ENCODE assay signal across 10 cellular contexts in genomic region chr6:166173292-166173951, GRCh38. TPM values are rescaled to one million over a fixed set of nuclear protein-coding genes. Genes with fewer than 3 reads are reported as not detected.
DNase-seq lines count a peak whose midpoint lies in the region; ATAC-seq, FAIRE-seq and TF ChIP-seq lines count a peak whose summit lies in the region.
"Had no signal": no experiment of that assay in that cellular context is flagged by ENCODE, and none has a peak within 500 bp of the region (broad histone marks: within the 10 kb centered on the region; RNA-seq: fewer than 3 reads in every experiment).

No MANE protein-coding gene starts in this region.

- no peak for TF ChIP-seq CTCF in activated CD8-positive, alpha-beta T cell treated with anti-CD3 and anti-CD28 coated beads for 36 hours (IDR thresholded peaks at IDR 0.05)

- peaks cover under 1% of the 10 kb centered on the region for H3K36me3 Mint-ChIP-seq in activated CD8-positive, alpha-beta T cell treated with anti-CD3 and anti-CD28 coated beads, Interleukin-2, amount 10 ng/mL, durations not matched to agents 7 days and 5 days (ENCODE audit: low read depth)
- H3K36me3 Mint-ChIP-seq in activated CD8-positive, alpha-beta T cell treated with anti-CD3 and anti-CD28 coated beads for 36 hours (ENCODE audit: low read depth) = no peaks in the 10 kb centered on the region
- no peaks in the 10 kb centered on the region for H3K36me3 Mint-ChIP-seq in effector memory CD8-positive, alpha-beta T cell (ENCODE audit: insufficient read depth)

- peaks cover 8 to 27% of the 10 kb centered on the region in 2 donors for H3K27me3 ChIP-seq in small intestine (ENCODE audit: control insufficient read depth in 2 of 2, insufficient read depth in 2 of 2, low read length in 2 of 2)

- H3K27me3 Mint-ChIP-seq in activated CD8-positive, alpha-beta T cell treated with anti-CD3 and anti-CD28 coated beads, Interleukin-2, amount 10 ng/mL, durations not matched to agents 7 days and 5 days (ENCODE audit: low read depth) = peaks cover 23% of the 10 kb centered on the region
- H3K27me3 Mint-ChIP-seq in activated CD8-positive, alpha-beta T cell treated with anti-CD3 and anti-CD28 coated beads for 36 hours = peaks cover 22% of the 10 kb centered on the region
- H3K27me3 Mint-ChIP-seq in effector memory CD8-positive, alpha-beta T cell = peaks cover 10 to 18% of the 10 kb centered on the region in 2 donors

- WGBS in small intestine, 3 donors = 4 to 8% (median 7%) methylated on average over 9 of the region's 9 CpGs

- POLR2A ChIA-PET in activated CD8-positive, alpha-beta T cell treated with anti-CD3 and anti-CD28 coated beads, Interleukin-2, amount 10 ng/mL, durations not matched to agents 7 days and 5 days (lab: Charles Lee) = no interaction called here
- POLR2A ChIA-PET in activated CD8-positive, alpha-beta T cell treated with anti-CD3 and anti-CD28 coated beads for 36 hours (lab: Charles Lee) = no interaction called here

- H3K9me3 ChIP-seq in SK-N-MC (ENCODE audit: low read depth, low read length) (no peaks in the 10 kb centered on the region), small intestine (ENCODE audit: control insufficient read depth, low read depth) (no peaks in the 10 kb centered on the region)

- intact Hi-C loops in activated CD8-positive, alpha-beta T cell treated with anti-CD3 and anti-CD28 coated beads for 36 hours (cut with micrococcal nuclease) = no loop called here

- no peak overlapping the region for H3K27ac ChIP-seq in SK-N-MC
- H3K27ac ChIP-seq in small intestine (ENCODE audit: low read depth in 1 of 2, low read length in 1 of 2) = no peak overlapping the region
- H3K27ac ChIP-seq: brain microvascular endothelial cell had no signal

- peaks cover 7% of the 10 kb centered on the region for H3K4me1 Mint-ChIP-seq in activated CD8-positive, alpha-beta T cell treated with anti-CD3 and anti-CD28 coated beads, Interleukin-2, amount 10 ng/mL, durations not matched to agents 7 days and 5 days (ENCODE audit: low read depth)
- H3K4me1 Mint-ChIP-seq in activated CD8-positive, alpha-beta T cell treated with anti-CD3 and anti-CD28 coated beads for 36 hours (ENCODE audit: low read depth) = peaks cover 3% of the 10 kb centered on the region
- H3K4me1 Mint-ChIP-seq in effector memory CD8-positive, alpha-beta T cell (ENCODE audit: low read depth in 2 of 2) = peaks cover 3 to 6% of the 10 kb centered on the region in 2 donors

- CTCF ChIA-PET in activated CD8-positive, alpha-beta T cell treated with anti-CD3 and anti-CD28 coated beads, Interleukin-2, amount 10 ng/mL, durations not matched to agents 7 days and 5 days (lab: Charles Lee) = interaction anchor here (1.1 kb wide), 1 partner anchor 48 kb away, joined by 3 read pairs; no protein-coding TSS in a partner anchor
- CTCF ChIA-PET in activated CD8-positive, alpha-beta T cell treated with anti-CD3 and anti-CD28 coated beads for 36 hours (lab: Charles Lee) = interaction anchor here (1.0 kb wide), 1 partner anchor 67 kb away, joined by 3 read pairs; no protein-coding TSS in a partner anchor

- H3K4me1 ChIP-seq in small intestine (ENCODE audit: control insufficient read depth in 2 of 2, insufficient read depth in 1 of 2, low read depth in 1 of 2, low read length in 1 of 2) = no peaks in the 10 kb centered on the region

- H3K36me3 ChIP-seq in SK-N-MC (ENCODE audit: insufficient read depth, low read length) (no peaks in the 10 kb centered on the region), small intestine (ENCODE audit: control insufficient read depth in 2 of 2, insufficient read depth in 2 of 2, low read length in 2 of 2) (no peaks in the 10 kb centered on the region)
- H3K36me3 ChIP-seq: brain microvascular endothelial cell had no signal

- FAIRE-seq in small intestine (lab: Jason Lieb, UNC) = no peak

- peak; percentile 51 for ATAC-seq in activated CD8-positive, alpha-beta T cell treated with anti-CD3 and anti-CD28 coated beads, Interleukin-2, amount 10 ng/mL, durations not matched to agents 7 days and 5 days
- ATAC-seq in activated CD8-positive, alpha-beta T cell treated with anti-CD3 and anti-CD28 coated beads for 36 hours = no peak
- peak; percentile 47 for ATAC-seq in HG03460 (IDR thresholded peaks at IDR 0.05; ENCODE audit: unreplicated experiment)
- ATAC-seq in effector memory CD8-positive, alpha-beta T cell (replicated peaks) = no peak

- H3K4me3 ChIP-seq in SK-N-MC (peak overlapping the region; percentile 59), small intestine (ENCODE audit: low read depth in 1 of 2, low read length in 2 of 2) (no peak overlapping the region)

- no peak for DNase-seq in activated CD8-positive, alpha-beta T cell treated with anti-CD3 and anti-CD28 coated beads, Interleukin-2, amount 10 ng/mL, durations not matched to agents 7 days and 5 days
- DNase-seq in activated CD8-positive, alpha-beta T cell treated with anti-CD3 and anti-CD28 coated beads for 36 hours = no peak
- DNase-seq in SK-N-MC (ENCODE audit: low read depth, low spot score) (peak; percentile 32), small intestine (peak; percentile 14), hippocampal formation (lab: John Stamatoyannopoulos, UW) (no peak), midbrain (lab: John Stamatoyannopoulos, UW) (no peak)
- DNase-seq in effector memory CD8-positive, alpha-beta T cell = no peak
- DNase-seq: brain microvascular endothelial cell had no signal

- no peak overlapping the region for H3K9ac ChIP-seq in SK-N-MC (ENCODE audit: insufficient read length)

- no peaks in the 10 kb centered on the region for H3K9me3 Mint-ChIP-seq in activated CD8-positive, alpha-beta T cell treated with anti-CD3 and anti-CD28 coated beads, Interleukin-2, amount 10 ng/mL, durations not matched to agents 7 days and 5 days (ENCODE audit: insufficient read depth)
- no peaks in the 10 kb centered on the region for H3K9me3 Mint-ChIP-seq in activated CD8-positive, alpha-beta T cell treated with anti-CD3 and anti-CD28 coated beads for 36 hours
- no peaks in the 10 kb centered on the region for H3K9me3 Mint-ChIP-seq in effector memory CD8-positive, alpha-beta T cell
- H3K9me3 Mint-ChIP-seq: neural crest cell had no signal

- no peak overlapping the region for H3K4me3 Mint-ChIP-seq in activated CD8-positive, alpha-beta T cell treated with anti-CD3 and anti-CD28 coated beads, Interleukin-2, amount 10 ng/mL, durations not matched to agents 7 days and 5 days
- no peak overlapping the region for H3K4me3 Mint-ChIP-seq in activated CD8-positive, alpha-beta T cell treated with anti-CD3 and anti-CD28 coated beads for 36 hours
- no peak overlapping the region for H3K4me3 Mint-ChIP-seq in effector memory CD8-positive, alpha-beta T cell
- H3K4me3 Mint-ChIP-seq: neural crest cell had no signal

- H3K27ac Mint-ChIP-seq in activated CD8-positive, alpha-beta T cell treated with anti-CD3 and anti-CD28 coated beads, Interleukin-2, amount 10 ng/mL, durations not matched to agents 7 days and 5 days = no peak overlapping the region
- no peak overlapping the region for H3K27ac Mint-ChIP-seq in activated CD8-positive, alpha-beta T cell treated with anti-CD3 and anti-CD28 coated beads for 36 hours
- no peak overlapping the region for H3K27ac Mint-ChIP-seq in effector memory CD8-positive, alpha-beta T cell

RNA-seq across cellular contexts. Expression of gene TBXT, which starts 5.8 kb away (rescaled TPM):
- not detected for total RNA-seq in activated CD8-positive, alpha-beta T cell treated with anti-CD3 and anti-CD28 coated beads, Interleukin-2, amount 10 ng/mL, durations not matched to agents 7 days and 5 days
- total RNA-seq in activated CD8-positive, alpha-beta T cell treated with anti-CD3 and anti-CD28 coated beads for 36 hours = not detected
- polyA plus RNA-seq in small intestine = not detected
- total RNA-seq: neural crest cell had no signal

Comparison
In these comparisons a context has a peak if more than half of its experiments do, and no peak if none do; other contexts are left out.
1. ATAC-seq: peak in activated CD8-positive, alpha-beta T cell treated with anti-CD3 and anti-CD28 coated beads, Interleukin-2, amount 10 ng/mL, durations not matched to agents 7 days and 5 days (single experiment) and HG03460 (single experiment); none in activated CD8-positive, alpha-beta T cell treated with anti-CD3 and anti-CD28 coated beads for 36 hours (single experiment) and effector memory CD8-positive, alpha-beta T cell (single experiment).
2. DNase-seq: peak in SK-N-MC (single experiment) and small intestine (single experiment); none in activated CD8-positive, alpha-beta T cell treated with anti-CD3 and anti-CD28 coated beads, Interleukin-2, amount 10 ng/mL, durations not matched to agents 7 days and 5 days (single experiment), activated CD8-positive, alpha-beta T cell treated with anti-CD3 and anti-CD28 coated beads for 36 hours (single experiment), hippocampal formation (0 of 2), midbrain (single experiment) and effector memory CD8-positive, alpha-beta T cell (0 of 3).